ENCODE assay signal across 9 cellular contexts in genomic region chr14:73633115-73633514, GRCh38. TPM values are rescaled to one million over a fixed set of nuclear protein-coding genes. Genes with fewer than 3 reads are reported as not detected.
A peak's percentile ranks its signal among the peaks of the same experiment; 100 is the strongest.
DNase-seq lines count a peak whose midpoint lies in the region; ATAC-seq lines count a peak whose summit lies in the region.
"Had no signal": no experiment of that assay in that cellular context is flagged by ENCODE, and none has a peak within 500 bp of the region (broad histone marks: within the 10 kb centered on the region; RNA-seq: fewer than 3 reads in every experiment).

No MANE protein-coding gene starts in this region.

- no peak overlapping the region for H4K91ac ChIP-seq in mesenchymal stem cell (ENCODE audit: low read length)

- no peaks in the 10 kb centered on the region for H3K36me3 ChIP-seq in mesenchymal stem cell (ENCODE audit: control insufficient read depth in 1 of 2, insufficient read depth in 2 of 2, low read depth in 1 of 2, low read length in 2 of 2)
- H3K36me3 ChIP-seq in effector memory CD4-positive, alpha-beta T cell (ENCODE audit: control insufficient read depth, insufficient read depth, low read length): no peaks in the 10 kb centered on the region

- H3K4ac ChIP-seq in mesenchymal stem cell (ENCODE audit: low read depth in 1 of 2, low read length in 2 of 2): no peak overlapping the region

- H3K4me3 ChIP-seq in mesenchymal stem cell (ENCODE audit: insufficient read depth in 1 of 2, low read depth in 1 of 2, low read length in 2 of 2): peak overlapping the region in 1 of 2 experiments; percentile 72
- no peak overlapping the region for H3K4me3 ChIP-seq in effector memory CD4-positive, alpha-beta T cell (ENCODE audit: insufficient read depth, low read depth, low read length, poor library complexity, severe bottlenecking)

- peaks cover 3% of the 10 kb centered on the region for H3K27me3 Mint-ChIP-seq in activated naive CD8-positive, alpha-beta T cell

- no peaks in the 10 kb centered on the region for H3K9me3 ChIP-seq in mesenchymal stem cell (ENCODE audit: control insufficient read depth, low read length)
- no peaks in the 10 kb centered on the region for H3K9me3 ChIP-seq in effector memory CD4-positive, alpha-beta T cell (ENCODE audit: control insufficient read depth, low read length)

- H4K8ac ChIP-seq in mesenchymal stem cell (ENCODE audit: low read length): no peak overlapping the region

- H3K18ac ChIP-seq in mesenchymal stem cell (ENCODE audit: low read depth in 1 of 2, low read length in 2 of 2): no peak overlapping the region

- H3K27me3 ChIP-seq in mesenchymal stem cell (ENCODE audit: control insufficient read depth in 1 of 2, insufficient read depth in 1 of 2, low read length in 2 of 2): no peaks in the 10 kb centered on the region
- H3K27me3 ChIP-seq in effector memory CD4-positive, alpha-beta T cell (replicated peaks; ENCODE audit: control insufficient read depth, insufficient read depth, low read length, poor library complexity, severe bottlenecking): no peaks in the 10 kb centered on the region

- 70% methylated on average over 13 of the region's 13 CpGs for WGBS in mesenchymal stem cell

- H3K9me3 Mint-ChIP-seq in activated naive CD8-positive, alpha-beta T cell (ENCODE audit: low read depth): no peaks in the 10 kb centered on the region

- peak overlapping the region; percentile 41 for H3K27ac Mint-ChIP-seq in activated naive CD8-positive, alpha-beta T cell

- H3K9ac ChIP-seq in mesenchymal stem cell (ENCODE audit: low read length): peak overlapping the region; percentile 72

- no peak overlapping the region for H2BK5ac ChIP-seq in mesenchymal stem cell (ENCODE audit: low read depth, low read length, poor library complexity, severe bottlenecking)

- no peak overlapping the region for H2BK12ac ChIP-seq in mesenchymal stem cell (ENCODE audit: low read length in 2 of 2)

- H2AK5ac ChIP-seq in mesenchymal stem cell (ENCODE audit: low read length, severe bottlenecking): no peak overlapping the region

- no peak for ATAC-seq in GM19452 (IDR thresholded peaks at IDR 0.05; ENCODE audit: unreplicated experiment)
- no peak for ATAC-seq in GM18519 (IDR thresholded peaks at IDR 0.05; ENCODE audit: low FRiP score, unreplicated experiment)

- no peak overlapping the region for H2BK120ac ChIP-seq in mesenchymal stem cell (ENCODE audit: low read depth, low read length)

- DNase-seq in stimulated activated CD4-positive, alpha-beta T cell treated with anti-CD3 and anti-CD28 coated beads, Interleukin-15, amount 100 ng/mL, for 24 hours: peak; percentile 17
- DNase-seq in stimulated activated CD4-positive, alpha-beta T cell treated with anti-CD3 and anti-CD28 coated beads, Interleukin-2, amount 100 ng/mL, for 48 hours: no peak
- DNase-seq in mesenchymal stem cell (no peak), ecto neural progenitor cell (ENCODE audit: low spot score) (no peak)
- DNase-seq in effector memory CD4-positive, alpha-beta T cell: no peak

- peak overlapping the region; percentile 76 for H3K4me3 Mint-ChIP-seq in activated naive CD8-positive, alpha-beta T cell

- H3K4me1 Mint-ChIP-seq in activated naive CD8-positive, alpha-beta T cell (ENCODE audit: low read depth): peaks cover 6% of the 10 kb centered on the region

- no peak overlapping the region for H3K23ac ChIP-seq in mesenchymal stem cell (ENCODE audit: low read length in 2 of 2)

- no peak overlapping the region for H3K14ac ChIP-seq in mesenchymal stem cell (ENCODE audit: low read length in 2 of 2)

- H3K4me2 ChIP-seq in mesenchymal stem cell (ENCODE audit: low read length, poor library complexity, severe bottlenecking): no peak overlapping the region

- H3K36me3 Mint-ChIP-seq in activated naive CD8-positive, alpha-beta T cell: no peaks in the 10 kb centered on the region

- no peak overlapping the region for H2AFZ ChIP-seq in mesenchymal stem cell (ENCODE audit: low read depth, low read length)

- no peak overlapping the region for H2BK15ac ChIP-seq in mesenchymal stem cell (ENCODE audit: low read depth, poor library complexity, severe bottlenecking)

- H3K79me1 ChIP-seq in mesenchymal stem cell (replicated peaks; ENCODE audit: low read length, poor library complexity, severe bottlenecking): no peaks in the 10 kb centered on the region

- H3K4me1 ChIP-seq in mesenchymal stem cell (ENCODE audit: control insufficient read depth, insufficient read depth, low read depth, low read length): peaks cover 12% of the 10 kb centered on the region
- peaks cover 7% of the 10 kb centered on the region for H3K4me1 ChIP-seq in effector memory CD4-positive, alpha-beta T cell (ENCODE audit: control insufficient read depth, insufficient read depth, low read length, poor library complexity, severe bottlenecking)

- no peak overlapping the region for H3K27ac ChIP-seq in mesenchymal stem cell (ENCODE audit: low read length, poor library complexity, severe bottlenecking)
- no peak overlapping the region for H3K27ac ChIP-seq in effector memory CD4-positive, alpha-beta T cell (ENCODE audit: insufficient read depth, low read length, poor library complexity, severe bottlenecking)

RNA-seq across cellular contexts. Expression of gene DNAL1, which starts 11.7 kb away (rescaled TPM):
- 15.1 TPM for polyA plus RNA-seq in mesenchymal stem cell (2013, experiment 1 of 2)
- 17.0 TPM for polyA plus RNA-seq in mesenchymal stem cell (2013, experiment 2 of 2)

RNA-seq across cellular contexts. Expression of gene ACOT6, which starts 20.8 kb away (rescaled TPM):
- not detected for polyA plus RNA-seq in mesenchymal stem cell (2013, experiment 1 of 2)
- polyA plus RNA-seq in mesenchymal stem cell (2013, experiment 2 of 2): not detected
- polyA plus RNA-seq: fibroblast of lung had no signal

RNA-seq across cellular contexts. Expression of gene ACOT4, which starts 41.4 kb away (rescaled TPM):
- 0.65 TPM for polyA plus RNA-seq in mesenchymal stem cell (2013, experiment 1 of 2)
- polyA plus RNA-seq in mesenchymal stem cell (2013, experiment 2 of 2): 0.59 TPM
